10 cellular contexts compared by ENCODE assay signal in genomic region chr4:17616283-17616682, GRCh38. TPM values are rescaled to one million over a fixed set of nuclear protein-coding genes. Genes with fewer than 3 reads are reported as not detected.
DNase-seq lines count a peak whose midpoint lies in the region; ATAC-seq and TF ChIP-seq lines count a peak whose summit lies in the region.
"Had no signal": no experiment of that assay in that cellular context is flagged by ENCODE, and none has a peak within 500 bp of the region (broad histone marks: within the 10 kb centered on the region; RNA-seq: fewer than 3 reads in every experiment).

No MANE protein-coding gene starts in this region.

- no peak for TF ChIP-seq POLR2A in esophagus squamous epithelium (IDR thresholded peaks at IDR 0.05)

- ATAC-seq in activated B cell treated with CpG ODN at 0.5 μM for 24 hours (ENCODE audit: low read depth) (no peak), GM21723 (IDR thresholded peaks at IDR 0.05; ENCODE audit: unreplicated experiment) (no peak), GM18520 (IDR thresholded peaks at IDR 0.05; ENCODE audit: unreplicated experiment) (no peak)
- ATAC-seq: esophagus mucosa had no signal

- H3K27ac ChIP-seq in skeletal muscle tissue (ENCODE audit: low read depth, low read length) (no peak overlapping the region), esophagus squamous epithelium (no peak overlapping the region)
- H3K27ac ChIP-seq: SJSA1 had no signal

- DNase-seq in HFF-Myc (ENCODE audit: extremely low read depth, low read depth) (no peak), activated B cell treated with CpG ODN at 0.5 μM for 24 hours (no peak), fibroblast of mammary gland (ENCODE audit: low read depth) (no peak), esophagus squamous epithelium (lab: John Stamatoyannopoulos, UW) (no peak)
- DNase-seq: NCI-H187 had no signal

- POLR2A ChIA-PET in activated B cell treated with CpG ODN at 0.5 μM for 24 hours (lab: Charles Lee) = no interaction called here

- no peaks in the 10 kb centered on the region for H3K9me3 ChIP-seq in skeletal muscle tissue (ENCODE audit: control insufficient read depth in 3 of 3, low read length in 3 of 3)
- no peaks in the 10 kb centered on the region for H3K9me3 ChIP-seq in esophagus squamous epithelium
- H3K9me3 ChIP-seq: SJSA1 had no signal

- TF ChIP-seq CTCF in HFF-Myc (IDR thresholded peaks at IDR 0.05; ENCODE audit: low read depth, low read length, missing control alignments) = no peak
- no peak for TF ChIP-seq CTCF in activated B cell treated with CpG ODN at 0.5 μM for 24 hours (IDR thresholded peaks at IDR 0.05)
- no peak for TF ChIP-seq CTCF in fibroblast of mammary gland (conservative IDR thresholded peaks at IDR 0.05; ENCODE audit: control insufficient read depth, insufficient read depth, low read depth, low read length)
- TF ChIP-seq CTCF in esophagus squamous epithelium (IDR thresholded peaks at IDR 0.05) = no peak

- H3K27ac Mint-ChIP-seq in activated B cell treated with CpG ODN at 0.5 μM for 24 hours = no peak overlapping the region

- H3K4me1 Mint-ChIP-seq in activated B cell treated with CpG ODN at 0.5 μM for 24 hours = peaks cover 45% of the 10 kb centered on the region

- peaks cover 41 to 52% (median 49%) of the 10 kb centered on the region in 3 donors for H3K4me1 ChIP-seq in skeletal muscle tissue (ENCODE audit: control insufficient read depth in 3 of 3, insufficient read depth in 3 of 3, low read length in 3 of 3)
- peaks cover 17 to 59% (median 35%) of the 10 kb centered on the region in 3 donors for H3K4me1 ChIP-seq in esophagus squamous epithelium
- H3K4me1 ChIP-seq: SJSA1 had no signal

- H3K4me3 ChIP-seq in HFF-Myc (replicated peaks; ENCODE audit: low read depth, low read length) (peak overlapping the region; percentile 96), fibroblast of mammary gland (ENCODE audit: control insufficient read depth, low read depth, low read length) (peak overlapping the region; percentile 17), skeletal muscle tissue (ENCODE audit: low read length in 3 of 3) (peak overlapping the region; percentile 30 to 48 (median 45)), esophagus squamous epithelium (peak overlapping the region in 2 of 4 donors; percentile 76 to 92)
- H3K4me3 ChIP-seq: SJSA1 had no signal

- no peaks in the 10 kb centered on the region for H3K9me3 Mint-ChIP-seq in activated B cell treated with CpG ODN at 0.5 μM for 24 hours

- no peaks in the 10 kb centered on the region for H3K27me3 Mint-ChIP-seq in activated B cell treated with CpG ODN at 0.5 μM for 24 hours

- WGBS in esophagus squamous epithelium, 2 donors = 59 to 70% methylated on average over 5 of the region's 5 CpGs

- intact Hi-C loops in activated B cell treated with CpG ODN at 0.5 μM for 24 hours (cut with micrococcal nuclease) (no loop called here), esophagus squamous epithelium (cut with DNase I) (no loop called here)

- CTCF ChIA-PET in activated B cell treated with CpG ODN at 0.5 μM for 24 hours (lab: Charles Lee) = no interaction called here

- H3K4me3 Mint-ChIP-seq in activated B cell treated with CpG ODN at 0.5 μM for 24 hours = peak overlapping the region; percentile 55

- no peaks in the 10 kb centered on the region for H3K27me3 ChIP-seq in skeletal muscle tissue (ENCODE audit: control insufficient read depth in 3 of 3, insufficient read depth in 3 of 3, low read length in 3 of 3)
- H3K27me3 ChIP-seq in esophagus squamous epithelium = no peaks in the 10 kb centered on the region
- H3K27me3 ChIP-seq: SJSA1 had no signal

- H3K9ac ChIP-seq in skeletal muscle tissue (ENCODE audit: low read depth in 1 of 3, low read length in 3 of 3) = peak overlapping the region in 2 of 3 donors; percentile 17 to 34

- H3K36me3 ChIP-seq in skeletal muscle tissue (ENCODE audit: control insufficient read depth in 3 of 3, insufficient read depth in 3 of 3, low read length in 3 of 3) = peaks cover 6 to 23% (median 11%) of the 10 kb centered on the region in 3 donors
- peaks cover 0 to 50% (median 13%) of the 10 kb centered on the region in 3 donors for H3K36me3 ChIP-seq in esophagus squamous epithelium

- H3K36me3 Mint-ChIP-seq in activated B cell treated with CpG ODN at 0.5 μM for 24 hours (ENCODE audit: low read depth) = peaks cover 59% of the 10 kb centered on the region

RNA-seq across cellular contexts. Expression of gene MED28, which starts 1.8 kb away (rescaled TPM):
- 71.9 and 74.6 TPM in 2 replicates for total RNA-seq in activated B cell treated with CpG ODN at 0.5 μM for 24 hours
- total RNA-seq in skeletal muscle tissue = 13.0 TPM
- total RNA-seq in esophagus squamous epithelium = 10 to 100 TPM in 3 of 4 donors, 1 to 10 TPM in 1; 6.1 to 14.5 (median 11.5) TPM

RNA-seq across cellular contexts. Expression of gene LAP3, which starts 39.3 kb away (rescaled TPM):
- total RNA-seq in activated B cell treated with CpG ODN at 0.5 μM for 24 hours (45.1 and 50.5 TPM in 2 replicates), skeletal muscle tissue (76.7 TPM), esophagus squamous epithelium (10 to 100 TPM; 30.2 to 80.5 (median 54.6) TPM)
